14 cellular contexts compared by ENCODE assay signal in genomic region chr15:28921925-28922711, GRCh38. TPM values are rescaled to one million over a fixed set of nuclear protein-coding genes. Genes with fewer than 3 reads are reported as not detected.
A peak's percentile ranks its signal among the peaks of the same experiment; 100 is the strongest.
DNase-seq lines count a peak whose midpoint lies in the region; ATAC-seq and TF ChIP-seq lines count a peak whose summit lies in the region.
"Had no signal": no experiment of that assay in that cellular context is flagged by ENCODE, and none has a peak within 500 bp of the region (broad histone marks: within the 10 kb centered on the region; RNA-seq: fewer than 3 reads in every experiment).

No MANE protein-coding gene starts in this region.

- no peak overlapping the region for H3K4me2 ChIP-seq in HCT116 (ENCODE audit: low read length)

- CTCF ChIA-PET in HCT116 (lab: Charles Lee) = interaction anchor here (1.1 to 1.8 kb wide), 4 partner anchors 10 to 181 kb away, joined by 3 to 7 read pairs (median 4); no protein-coding TSS in a partner anchor
- CTCF ChIA-PET in activated CD8-positive, alpha-beta T cell treated with anti-CD3 and anti-CD28 coated beads for 36 hours (lab: Charles Lee) = interaction anchor here (1.1 to 3.6 kb wide), 12 partner anchors 8 to 180 kb away, joined by 3 to 25 read pairs (median 6); no protein-coding TSS in a partner anchor

- no peak for TF ChIP-seq POLR2A in HCT116 (IDR thresholded peaks at IDR 0.05; ENCODE audit: borderline replicate concordance, extremely low read depth, insufficient read depth, insufficient read length)

- no TSS peak for BruUV-seq in HCT116 (replicated peaks; lab: Mats Ljungman, UMichigan)

- H3K36me3 ChIP-seq in CD4-positive, CD25-positive, alpha-beta regulatory T cell (ENCODE audit: control insufficient read depth, insufficient read depth, low read length) = peaks cover 3% of the 10 kb centered on the region
- H3K36me3 ChIP-seq in HCT116 (ENCODE audit: control insufficient read depth in 1 of 2, insufficient read depth in 2 of 2, low read length in 2 of 2) = no peaks in the 10 kb centered on the region

- intact Hi-C loops in HCT116 (cut with micrococcal nuclease) = no loop called here
- intact Hi-C loops in activated CD8-positive, alpha-beta T cell treated with anti-CD3 and anti-CD28 coated beads for 36 hours (cut with micrococcal nuclease) = no loop called here
- intact Hi-C loops in activated T-helper 1 cell treated with anti-CD3 and anti-CD28 coated beads, Interleukin-12 subunit alpha, Interleukin-12 subunit beta, Interleukin-2, Interleukin-4 antibody, amounts not matched to agents 30 ng/mL and 10 ng/mL and 1 ng/mL, durations not matched to agents 14 hours and 24 hours and 36 hours (cut with micrococcal nuclease) = no loop called here

- H4K20me1 ChIP-seq in HCT116 (ENCODE audit: insufficient read depth) = no peaks in the 10 kb centered on the region

- peak overlapping the region in 2 of 3 donors; percentile 55 to 85 for H3K27ac Mint-ChIP-seq in CD4-positive, CD25-positive, alpha-beta regulatory T cell
- H3K27ac Mint-ChIP-seq in activated CD8-positive, alpha-beta T cell treated with anti-CD3 and anti-CD28 coated beads for 36 hours = no peak overlapping the region
- H3K27ac Mint-ChIP-seq in activated T-helper 1 cell treated with anti-CD3 and anti-CD28 coated beads, Interleukin-12 subunit alpha, Interleukin-12 subunit beta, Interleukin-2, Interleukin-4 antibody, amounts not matched to agents 30 ng/mL and 10 ng/mL and 1 ng/mL, durations not matched to agents 14 hours and 24 hours and 36 hours = no peak overlapping the region
- H3K27ac Mint-ChIP-seq: activated T-helper 17 cell treated with anti-CD3 and anti-CD28 coated beads, Interleukin-2, amount 50 U/mL, for 72 hours; dendritic cell treated with granulocyte-macrophage colony-stimulating factor and Interleukin-4, amounts not matched to agents 40 ng/mL and 50 ng/mL, for 4 days had no signal

- peaks cover 0 to 2% (median 0%) of the 10 kb centered on the region in 7 donors for H3K9me3 Mint-ChIP-seq in CD4-positive, CD25-positive, alpha-beta regulatory T cell
- no peaks in the 10 kb centered on the region for H3K9me3 Mint-ChIP-seq in activated CD8-positive, alpha-beta T cell treated with anti-CD3 and anti-CD28 coated beads for 36 hours
- H3K9me3 Mint-ChIP-seq in activated T-helper 1 cell treated with anti-CD3 and anti-CD28 coated beads, Interleukin-12 subunit alpha, Interleukin-12 subunit beta, Interleukin-2, Interleukin-4 antibody, amounts not matched to agents 30 ng/mL and 10 ng/mL and 1 ng/mL, durations not matched to agents 14 hours and 24 hours and 36 hours = no peaks in the 10 kb centered on the region
- H3K9me3 Mint-ChIP-seq: activated T-helper 17 cell treated with anti-CD3 and anti-CD28 coated beads, Interleukin-2, amount 50 U/mL, for 72 hours; dendritic cell treated with granulocyte-macrophage colony-stimulating factor and Interleukin-4, amounts not matched to agents 40 ng/mL and 50 ng/mL, for 4 days had no signal

- TF ChIP-seq CTCF in HCT116 (IDR thresholded peaks at IDR 0.05 in 2 of 3, conservative IDR thresholded peaks at IDR 0.05 in 1 of 3; ENCODE audit: borderline replicate concordance in 1 of 3, insufficient read depth in 1 of 3, low read depth in 2 of 3, low read length in 2 of 3) = peak in 2 of 3 experiments; percentile 55 to 57; a peak in 4 of 6 replicates
- peak; percentile 37 for TF ChIP-seq CTCF in activated CD8-positive, alpha-beta T cell treated with anti-CD3 and anti-CD28 coated beads for 36 hours (IDR thresholded peaks at IDR 0.05)

- H3K9me2 ChIP-seq in HCT116 (ENCODE audit: insufficient read depth) = no peaks in the 10 kb centered on the region

- no peaks in the 10 kb centered on the region for H3K27me3 Mint-ChIP-seq in CD4-positive, CD25-positive, alpha-beta regulatory T cell
- H3K27me3 Mint-ChIP-seq in activated CD8-positive, alpha-beta T cell treated with anti-CD3 and anti-CD28 coated beads for 36 hours = no peaks in the 10 kb centered on the region
- H3K27me3 Mint-ChIP-seq in activated T-helper 1 cell treated with anti-CD3 and anti-CD28 coated beads, Interleukin-12 subunit alpha, Interleukin-12 subunit beta, Interleukin-2, Interleukin-4 antibody, amounts not matched to agents 30 ng/mL and 10 ng/mL and 1 ng/mL, durations not matched to agents 14 hours and 24 hours and 36 hours (ENCODE audit: insufficient read depth) = peaks cover 9% of the 10 kb centered on the region
- H3K27me3 Mint-ChIP-seq: activated T-helper 17 cell treated with anti-CD3 and anti-CD28 coated beads, Interleukin-2, amount 50 U/mL, for 72 hours had no signal

- H3K9me3 ChIP-seq in CD4-positive, CD25-positive, alpha-beta regulatory T cell (ENCODE audit: control insufficient read depth in 2 of 2, low read length in 2 of 2) = no peaks in the 10 kb centered on the region
- H3K9me3 ChIP-seq in HCT116 (ENCODE audit: control insufficient read depth in 1 of 2, insufficient read depth in 1 of 2, low read depth in 1 of 2, low read length in 2 of 2) = no peaks in the 10 kb centered on the region

- POLR2A ChIA-PET in HCT116 (lab: Charles Lee) = no interaction called here
- POLR2A ChIA-PET in activated CD8-positive, alpha-beta T cell treated with anti-CD3 and anti-CD28 coated beads for 36 hours (lab: Charles Lee) = interaction anchor here (1.8 kb wide), 1 partner anchor 36 kb away, joined by 4 read pairs; the partner anchor contains the start of gene APBA2

- H3K4me3 Mint-ChIP-seq in CD4-positive, CD25-positive, alpha-beta regulatory T cell = peak overlapping the region in 1 of 4 donors; percentile 32
- H3K4me3 Mint-ChIP-seq in activated CD8-positive, alpha-beta T cell treated with anti-CD3 and anti-CD28 coated beads for 36 hours = no peak overlapping the region
- no peak overlapping the region for H3K4me3 Mint-ChIP-seq in activated T-helper 1 cell treated with anti-CD3 and anti-CD28 coated beads, Interleukin-12 subunit alpha, Interleukin-12 subunit beta, Interleukin-2, Interleukin-4 antibody, amounts not matched to agents 30 ng/mL and 10 ng/mL and 1 ng/mL, durations not matched to agents 14 hours and 24 hours and 36 hours
- H3K4me3 Mint-ChIP-seq: activated T-helper 17 cell treated with anti-CD3 and anti-CD28 coated beads, Interleukin-2, amount 50 U/mL, for 72 hours; dendritic cell treated with granulocyte-macrophage colony-stimulating factor and Interleukin-4, amounts not matched to agents 40 ng/mL and 50 ng/mL, for 4 days had no signal

- H3K4me1 ChIP-seq in CD4-positive, CD25-positive, alpha-beta regulatory T cell (ENCODE audit: control insufficient read depth, insufficient read depth, low read length, poor library complexity, severe bottlenecking) = no peaks in the 10 kb centered on the region
- peaks cover 6 to 13% of the 10 kb centered on the region in 2 experiments; a peak in 3 of 4 replicates for H3K4me1 ChIP-seq in HCT116 (ENCODE audit: control insufficient read depth in 1 of 2, insufficient read depth in 2 of 2, low read length in 2 of 2)

- peaks cover 0 to 61% (median 14%) of the 10 kb centered on the region in 4 donors for H3K4me1 Mint-ChIP-seq in CD4-positive, CD25-positive, alpha-beta regulatory T cell
- H3K4me1 Mint-ChIP-seq in activated CD8-positive, alpha-beta T cell treated with anti-CD3 and anti-CD28 coated beads for 36 hours (ENCODE audit: low read depth) = peaks cover 64% of the 10 kb centered on the region
- H3K4me1 Mint-ChIP-seq in activated T-helper 1 cell treated with anti-CD3 and anti-CD28 coated beads, Interleukin-12 subunit alpha, Interleukin-12 subunit beta, Interleukin-2, Interleukin-4 antibody, amounts not matched to agents 30 ng/mL and 10 ng/mL and 1 ng/mL, durations not matched to agents 14 hours and 24 hours and 36 hours (ENCODE audit: low read depth) = peaks cover 33% of the 10 kb centered on the region

- H2AFZ ChIP-seq in HCT116 (ENCODE audit: low read depth, low read length, poor library complexity, severe bottlenecking) = no peak overlapping the region

- peak; percentile 37; the same call in 1 of the 2 replicates for TF ChIP-seq RAD21 in HCT116 (IDR thresholded peaks at IDR 0.05; ENCODE audit: low read depth)

- no peaks in the 10 kb centered on the region for H3K79me2 ChIP-seq in HCT116 (ENCODE audit: insufficient read depth, low read length)

- H3K9ac ChIP-seq in HCT116 (ENCODE audit: low read length) = no peak overlapping the region

- RAD21 ChIA-PET in HCT116 (lab: Charles Lee; ENCODE audit: low non-redundant PET in 1 of 2, low total read pairs in 2 of 2, uncharacterized antibody in 2 of 2, unreplicated experiment in 2 of 2) = no interaction called here

- no peak overlapping the region for H3K27ac ChIP-seq in CD4-positive, CD25-positive, alpha-beta regulatory T cell (ENCODE audit: insufficient read depth, low read length, poor library complexity, severe bottlenecking)
- H3K27ac ChIP-seq in HCT116 (ENCODE audit: low read depth, low read length) = no peak overlapping the region

- H3K4me3 ChIP-seq in CD4-positive, CD25-positive, alpha-beta regulatory T cell (ENCODE audit: low read depth, low read length) = no peak overlapping the region
- H3K4me3 ChIP-seq in HCT116 (replicated peaks in 1 of 2; ENCODE audit: low read depth in 1 of 2, low read length in 2 of 2) = no peak overlapping the region

- H3K36me3 Mint-ChIP-seq in CD4-positive, CD25-positive, alpha-beta regulatory T cell = peaks cover 13% of the 10 kb centered on the region
- peaks cover 14% of the 10 kb centered on the region for H3K36me3 Mint-ChIP-seq in activated CD8-positive, alpha-beta T cell treated with anti-CD3 and anti-CD28 coated beads for 36 hours (ENCODE audit: low read depth)
- no peaks in the 10 kb centered on the region for H3K36me3 Mint-ChIP-seq in activated T-helper 1 cell treated with anti-CD3 and anti-CD28 coated beads, Interleukin-12 subunit alpha, Interleukin-12 subunit beta, Interleukin-2, Interleukin-4 antibody, amounts not matched to agents 30 ng/mL and 10 ng/mL and 1 ng/mL, durations not matched to agents 14 hours and 24 hours and 36 hours (ENCODE audit: low read depth)

- ATAC-seq in CD4-positive, CD25-positive, alpha-beta regulatory T cell (ENCODE audit: low read depth in 2 of 2) = no peak
- peak; percentile 37; the same call in 1 of the 2 replicates for ATAC-seq in HCT116
- ATAC-seq in activated CD8-positive, alpha-beta T cell treated with anti-CD3 and anti-CD28 coated beads for 36 hours = no peak
- ATAC-seq: activated T-helper 17 cell treated with anti-CD3 and anti-CD28 coated beads, Interleukin-2, amount 50 U/mL, for 72 hours had no signal

- H3K27me3 ChIP-seq in CD4-positive, CD25-positive, alpha-beta regulatory T cell (ENCODE audit: control insufficient read depth, insufficient read depth, low read length) = no peaks in the 10 kb centered on the region
- peaks cover 18% of the 10 kb centered on the region for H3K27me3 ChIP-seq in HCT116 (ENCODE audit: insufficient read depth, low read length)

- no peak for DNase-seq in CD4-positive, CD25-positive, alpha-beta regulatory T cell
- no peak for DNase-seq in HCT116 (ENCODE audit: low read depth, low spot score)
- peak; percentile 10 for DNase-seq in activated CD8-positive, alpha-beta T cell treated with anti-CD3 and anti-CD28 coated beads for 36 hours
- peak; percentile 61 for DNase-seq in medulla oblongata (ENCODE audit: extremely low spot score)
- no peak for DNase-seq in NCI-H1417 (lab: John Stamatoyannopoulos, UW)
- no peak for DNase-seq in stimulated activated CD4-positive, alpha-beta T cell treated with anti-CD3 and anti-CD28 coated beads, Interleukin-2, amount 100 ng/mL, for 24 hours
- DNase-seq in activated T-helper 1 cell treated with anti-CD3 and anti-CD28 coated beads, Interleukin-12 subunit alpha, Interleukin-12 subunit beta, Interleukin-2, Interleukin-4 antibody, amounts not matched to agents 30 ng/mL and 10 ng/mL and 1 ng/mL, durations not matched to agents 14 hours and 24 hours and 36 hours (ENCODE audit: low spot score) = no peak
- DNase-seq in stimulated activated CD4-positive, alpha-beta T cell treated with anti-CD3 and anti-CD28 coated beads, Interleukin-4, amount 100 ng/mL, for 24 hours = no peak
- DNase-seq: Calu3, mammary epithelial cell, NCI-H2029 had no signal

RNA-seq across cellular contexts. Expression of gene APBA2, which starts 36.3 kb away (rescaled TPM):
- 13.9 TPM for total RNA-seq in CD4-positive, CD25-positive, alpha-beta regulatory T cell
- 10 to 100 TPM in 2 of 4 donors, 1 to 10 TPM in 2; 8.6 to 24.2 (median 15.5) TPM for polyA plus RNA-seq in CD4-positive, CD25-positive, alpha-beta regulatory T cell
- total RNA-seq in HCT116 (2021; ENCODE audit: unreplicated experiment) = 0.47 TPM
- 0.16 and 0.22 TPM in 2 replicates for polyA plus RNA-seq in HCT116 (2012)
- total RNA-seq in activated CD8-positive, alpha-beta T cell treated with anti-CD3 and anti-CD28 coated beads for 36 hours = 10 to 100 TPM; 30.8 to 32.0 TPM
- total RNA-seq in activated T-helper 1 cell treated with anti-CD3 and anti-CD28 coated beads, Interleukin-12 subunit alpha, Interleukin-12 subunit beta, Interleukin-2, Interleukin-4 antibody, amounts not matched to agents 30 ng/mL and 10 ng/mL and 1 ng/mL, durations not matched to agents 14 hours and 24 hours and 36 hours = 0.80 and 0.86 TPM in 2 replicates
- total RNA-seq: Calu3, OCI-LY7 had no signal

Comparison
In these comparisons a context has a peak if more than half of its experiments do, and no peak if none do; other contexts are left out.
1. DNase-seq: peak in activated CD8-positive, alpha-beta T cell treated with anti-CD3 and anti-CD28 coated beads for 36 hours (single experiment) and medulla oblongata (single experiment); none in CD4-positive, CD25-positive, alpha-beta regulatory T cell (0 of 3), HCT116 (single experiment), NCI-H1417 (0 of 3), stimulated activated CD4-positive, alpha-beta T cell treated with anti-CD3 and anti-CD28 coated beads, Interleukin-2, amount 100 ng/mL, for 24 hours (0 of 2), activated T-helper 1 cell treated with anti-CD3 and anti-CD28 coated beads, Interleukin-12 subunit alpha, Interleukin-12 subunit beta, Interleukin-2, Interleukin-4 antibody, amounts not matched to agents 30 ng/mL and 10 ng/mL and 1 ng/mL, durations not matched to agents 14 hours and 24 hours and 36 hours (single experiment) and stimulated activated CD4-positive, alpha-beta T cell treated with anti-CD3 and anti-CD28 coated beads, Interleukin-4, amount 100 ng/mL, for 24 hours (single experiment).
2. H3K27ac Mint-ChIP-seq: peak in CD4-positive, CD25-positive, alpha-beta regulatory T cell (2 of 3); none in activated CD8-positive, alpha-beta T cell treated with anti-CD3 and anti-CD28 coated beads for 36 hours (single experiment) and activated T-helper 1 cell treated with anti-CD3 and anti-CD28 coated beads, Interleukin-12 subunit alpha, Interleukin-12 subunit beta, Interleukin-2, Interleukin-4 antibody, amounts not matched to agents 30 ng/mL and 10 ng/mL and 1 ng/mL, durations not matched to agents 14 hours and 24 hours and 36 hours (single experiment).